Comparison of ENCODE assay signal across 15 cellular contexts in genomic region chr2:61948661-61949457, GRCh38. TPM values are rescaled to one million over a fixed set of nuclear protein-coding genes. Genes with fewer than 3 reads are reported as not detected.
DNase-seq lines count a peak whose midpoint lies in the region; ATAC-seq and TF ChIP-seq lines count a peak whose summit lies in the region.
"Had no signal": no experiment of that assay in that cellular context is flagged by ENCODE, and none has a peak within 500 bp of the region (broad histone marks: within the 10 kb centered on the region; RNA-seq: fewer than 3 reads in every experiment).

No MANE protein-coding gene starts in this region.

- H3K4me1 ChIP-seq in right cardiac atrium (ENCODE audit: control insufficient read depth, insufficient read depth, low read length) (peaks cover 9% of the 10 kb centered on the region), heart right ventricle (peaks cover 0 to 35% (median 20%) of the 10 kb centered on the region in 9 donors), aorta (ENCODE audit: control insufficient read depth in 1 of 2, insufficient read depth in 2 of 2, low read length in 2 of 2) (peaks cover 0 to 5% of the 10 kb centered on the region in 2 donors)
- H3K4me1 ChIP-seq: colonic mucosa, uterus had no signal

- 77% methylated on average over 5 of the region's 5 CpGs for WGBS in right cardiac atrium
- 77 to 81% methylated on average over 5 of the region's 5 CpGs for WGBS in heart right ventricle, 2 donors
- WGBS in aorta, 2 donors, result 28 to 37% methylated on average over 5 of the region's 5 CpGs

- H3K27ac ChIP-seq in right cardiac atrium (ENCODE audit: low read length) (peak overlapping the region; percentile 23), heart right ventricle (peak overlapping the region in 3 of 10 donors; percentile 31 to 68 (median 55)), caudate nucleus (ENCODE audit: low read depth, low read length) (peak overlapping the region; percentile 13), aorta (ENCODE audit: low read depth in 1 of 2, low read length in 2 of 2) (peak overlapping the region; percentile 9 to 50)
- H3K27ac ChIP-seq: colonic mucosa had no signal

- H3K4me3 ChIP-seq in right cardiac atrium (ENCODE audit: low read length), result no peak overlapping the region
- no peak overlapping the region for H3K4me3 ChIP-seq in heart right ventricle
- no peak overlapping the region for H3K4me3 ChIP-seq in aorta (ENCODE audit: low read length in 2 of 2)
- H3K4me3 ChIP-seq: colonic mucosa, uterus had no signal

- H3K36me3 ChIP-seq in heart right ventricle, result no peaks in the 10 kb centered on the region
- no peaks in the 10 kb centered on the region for H3K36me3 ChIP-seq in aorta (ENCODE audit: control insufficient read depth in 1 of 2, insufficient read depth in 2 of 2, low read length in 1 of 2)
- H3K36me3 ChIP-seq: colonic mucosa, uterus had no signal

- no peak for DNase-seq in right cardiac atrium
- no peak for DNase-seq in heart right ventricle
- no peak for DNase-seq in caudate nucleus (lab: John Stamatoyannopoulos, UW)
- peak; percentile 14 for DNase-seq in medulla oblongata (ENCODE audit: extremely low spot score)
- DNase-seq in aorta, result no peak
- DNase-seq in H4 (ENCODE audit: low spot score), result no peak
- DNase-seq: CD4-positive, alpha-beta T cell; colonic mucosa; stimulated activated CD4-positive, alpha-beta T cell treated with anti-CD3 and anti-CD28 coated beads, Interleukin-15, amount 100 ng/mL, for 24 hours; stimulated activated naive B cell treated with anti-CD40 and anti-IgM and Interleukin-4, amounts not matched to agents 10 μg/mL and 1 μg/mL and 100 μg/mL, for 72 hours; T-cell; uterus had no signal

- H3K27me3 ChIP-seq in right cardiac atrium (ENCODE audit: control insufficient read depth, insufficient read depth), result no peaks in the 10 kb centered on the region
- no peaks in the 10 kb centered on the region for H3K27me3 ChIP-seq in heart right ventricle
- no peaks in the 10 kb centered on the region for H3K27me3 ChIP-seq in aorta (ENCODE audit: control insufficient read depth in 1 of 2, insufficient read depth in 2 of 2, low read length in 1 of 2)
- H3K27me3 ChIP-seq: colonic mucosa, uterus had no signal

- TF ChIP-seq CTCF in heart right ventricle (IDR thresholded peaks at IDR 0.05), result no peak

- intact Hi-C loops in right cardiac atrium (cut with DNase I) (no loop called here), heart right ventricle (cut with DNase I) (no loop called here), aorta (cut with DNase I) (no loop called here)

- no peaks in the 10 kb centered on the region for H3K9me3 ChIP-seq in right cardiac atrium (ENCODE audit: control insufficient read depth, low read length)
- peaks cover 0 to 12% (median 3%) of the 10 kb centered on the region in 11 donors for H3K9me3 ChIP-seq in heart right ventricle
- no peaks in the 10 kb centered on the region for H3K9me3 ChIP-seq in aorta (ENCODE audit: control insufficient read depth, low read length)
- H3K9me3 ChIP-seq: colonic mucosa, uterus had no signal

- no peak for ATAC-seq in right cardiac atrium
- ATAC-seq in heart right ventricle, result no peak
- ATAC-seq in aorta (ENCODE audit: low FRiP score), result no peak
- ATAC-seq in HG03280 (IDR thresholded peaks at IDR 0.05; ENCODE audit: unreplicated experiment), result no peak
- no peak for ATAC-seq in GM19324 (IDR thresholded peaks at IDR 0.05; ENCODE audit: low FRiP score, unreplicated experiment)
- ATAC-seq: natural killer cell treated with Interleukin-12 subunit alpha and Interleukin-12 subunit beta and Interleukin-15 and Interleukin-18, amount 100 ng/mL, for 72 hours; stimulated activated naive B cell treated with anti-CD40 and anti-IgM and Interleukin-4, amounts not matched to agents 10 μg/mL and 1 μg/mL and 100 μg/mL, for 72 hours; T-cell had no signal

RNA-seq across cellular contexts. Expression of gene COMMD1, which starts 43.4 kb away (rescaled TPM):
- total RNA-seq in right cardiac atrium (10 to 100 TPM; 45.3 to 62.3 (median 56.3) TPM), heart right ventricle (10 to 100 TPM; 51.1 to 90.2 (median 58.9) TPM), aorta (10 to 100 TPM; 38.1 to 39.6 TPM)
- polyA plus RNA-seq in right cardiac atrium (92.4 TPM), heart right ventricle (10 to 100 TPM; 72.4 to 82.1 TPM), aorta (10 to 100 TPM; 59.1 to 70.2 TPM)
- 46.1 and 58.1 TPM in 2 replicates for total RNA-seq in H4 (2014; rRNA removed; shearing (Covaris generic))
